Comparison of ENCODE assay signal across 9 cellular contexts in the genomic region with DNA sequence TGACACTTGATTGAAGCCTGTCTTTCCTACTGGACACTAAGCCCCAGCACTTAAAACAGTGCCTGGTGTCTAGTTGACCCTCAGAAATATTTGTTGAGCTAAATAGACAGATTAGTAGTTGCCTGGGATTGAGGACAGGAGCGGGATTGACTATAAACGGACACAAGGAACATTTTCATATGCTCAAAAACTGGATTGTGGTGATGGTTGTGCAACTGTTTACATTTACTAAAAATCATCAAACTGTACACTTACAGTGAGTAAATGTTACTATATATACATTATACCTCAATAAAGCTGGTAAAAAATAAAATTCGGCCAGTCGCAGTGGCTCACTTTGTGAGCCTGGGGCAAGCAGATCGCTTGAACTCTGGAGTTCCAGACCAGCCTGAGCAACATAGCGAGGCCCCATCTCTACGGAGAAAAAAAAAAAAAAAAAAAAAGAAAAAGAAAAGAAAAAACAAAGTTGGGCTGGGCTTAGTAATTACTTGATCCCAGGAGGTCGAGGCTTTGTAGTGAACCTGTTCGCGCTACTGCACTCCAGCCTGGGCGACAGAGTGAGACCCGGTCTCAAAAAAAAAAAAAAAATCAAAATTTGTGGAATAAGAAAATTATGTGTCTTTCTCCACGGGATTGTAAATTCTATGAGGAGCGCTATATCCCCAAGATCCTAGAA. TPM values are rescaled to one million over a fixed set of nuclear protein-coding genes. Genes with fewer than 3 reads are reported as not detected.
DNase-seq lines count a peak whose midpoint lies in the region; ATAC-seq and TF ChIP-seq lines count a peak whose summit lies in the region.
"Had no signal": no experiment of that assay in that cellular context is flagged by ENCODE, and none has a peak within 500 bp of the region (broad histone marks: within the 10 kb centered on the region; RNA-seq: fewer than 3 reads in every experiment).

No MANE protein-coding gene starts in this region.

- peaks cover 38% of the 10 kb centered on the region for H3K4me1 Mint-ChIP-seq in activated CD8-positive, alpha-beta T cell treated with anti-CD3 and anti-CD28 coated beads for 36 hours (ENCODE audit: low read depth)

- peaks cover 16% of the 10 kb centered on the region for H3K36me3 Mint-ChIP-seq in activated CD8-positive, alpha-beta T cell treated with anti-CD3 and anti-CD28 coated beads for 36 hours (ENCODE audit: low read depth)

- H3K4me3 ChIP-seq in AG04449 (ENCODE audit: low read depth, low read length) (peak overlapping the region; percentile 72), upper lobe of left lung (peak overlapping the region; percentile 3 to 97 (median 81))

- no peaks in the 10 kb centered on the region for H3K27me3 Mint-ChIP-seq in activated CD8-positive, alpha-beta T cell treated with anti-CD3 and anti-CD28 coated beads for 36 hours

- peak; percentile 12 for ATAC-seq in GM21447 (IDR thresholded peaks at IDR 0.05; ENCODE audit: unreplicated experiment)
- ATAC-seq in activated CD8-positive, alpha-beta T cell treated with anti-CD3 and anti-CD28 coated beads for 36 hours = peak; percentile 8
- ATAC-seq in left colon = peak; percentile 12
- no peak for ATAC-seq in upper lobe of left lung (ENCODE audit: low FRiP score in 2 of 2)
- no peak for ATAC-seq in HG03439 (IDR thresholded peaks at IDR 0.05; ENCODE audit: unreplicated experiment)
- ATAC-seq in GM18861 (IDR thresholded peaks at IDR 0.05; ENCODE audit: unreplicated experiment) = no peak

- intact Hi-C loops in activated CD8-positive, alpha-beta T cell treated with anti-CD3 and anti-CD28 coated beads for 36 hours (cut with micrococcal nuclease) = no loop called here
- intact Hi-C loops in left colon (cut with DNase I, micrococcal nuclease) = no loop called here

- H3K9me3 Mint-ChIP-seq in activated CD8-positive, alpha-beta T cell treated with anti-CD3 and anti-CD28 coated beads for 36 hours = no peaks in the 10 kb centered on the region

- H3K4me3 Mint-ChIP-seq in activated CD8-positive, alpha-beta T cell treated with anti-CD3 and anti-CD28 coated beads for 36 hours = peak overlapping the region; percentile 96

- peak overlapping the region; percentile 51 to 89 (median 76) for H3K27ac ChIP-seq in upper lobe of left lung

- no peaks in the 10 kb centered on the region for H3K27me3 ChIP-seq in upper lobe of left lung

- TF ChIP-seq POLR2A in upper lobe of left lung (IDR thresholded peaks at IDR 0.05) = no peak

- H3K27ac Mint-ChIP-seq in activated CD8-positive, alpha-beta T cell treated with anti-CD3 and anti-CD28 coated beads for 36 hours = peak overlapping the region; percentile 93

- H3K9me3 ChIP-seq in upper lobe of left lung = no peaks in the 10 kb centered on the region

- CTCF ChIA-PET in AG04449 (lab: Yijun Ruan, JAX) = interaction anchor here (0.8 to 2.3 kb wide), 8 partner anchors 9 to 190 kb away, joined by 3 to 5 read pairs (median 4); no protein-coding TSS in a partner anchor
- CTCF ChIA-PET in activated CD8-positive, alpha-beta T cell treated with anti-CD3 and anti-CD28 coated beads for 36 hours (lab: Charles Lee) = interaction anchor here (0.8 to 2.9 kb wide), 7 partner anchors 11 to 182 kb away, joined by 3 to 12 read pairs (median 3); no protein-coding TSS in a partner anchor

- POLR2A ChIA-PET in AG04449 (lab: Yijun Ruan, JAX) = interaction anchor here (0.7 kb wide), 1 partner anchor 9 kb away, joined by 4 read pairs; no protein-coding TSS in a partner anchor
- POLR2A ChIA-PET in activated CD8-positive, alpha-beta T cell treated with anti-CD3 and anti-CD28 coated beads for 36 hours (lab: Charles Lee) = interaction anchor here (0.6 to 3.6 kb wide), 12 partner anchors 10 to 117 kb away, joined by 3 to 13 read pairs (median 6); a partner anchor contains a TSS

- H3K4me1 ChIP-seq in upper lobe of left lung = peaks cover 12 to 20% (median 13%) of the 10 kb centered on the region in 4 donors

- no peaks in the 10 kb centered on the region for H3K36me3 ChIP-seq in upper lobe of left lung

- DNase-seq in AG04449 (ENCODE audit: low read depth, low spot score) (no peak), left colon (no peak), upper lobe of left lung (no peak), medulla oblongata (ENCODE audit: extremely low spot score) (no peak)
- DNase-seq in activated CD8-positive, alpha-beta T cell treated with anti-CD3 and anti-CD28 coated beads for 36 hours = no peak

- WGBS in upper lobe of left lung, 2 donors = 15 to 18% methylated on average over 14 of the region's 14 CpGs

- no peak for TF ChIP-seq CTCF in AG04449 (IDR thresholded peaks at IDR 0.05; ENCODE audit: insufficient read depth, low read length, missing control alignments)
- TF ChIP-seq CTCF in activated CD8-positive, alpha-beta T cell treated with anti-CD3 and anti-CD28 coated beads for 36 hours (IDR thresholded peaks at IDR 0.05) = no peak
- no peak for TF ChIP-seq CTCF in upper lobe of left lung (IDR thresholded peaks at IDR 0.05)

- TF ChIP-seq EP300 in upper lobe of left lung (IDR thresholded peaks at IDR 0.05) = no peak

RNA-seq across cellular contexts. Expression of a gene that starts 0.6 kb away (rescaled TPM):
- 100 to 1,000 TPM; 106 to 110 TPM for total RNA-seq in activated CD8-positive, alpha-beta T cell treated with anti-CD3 and anti-CD28 coated beads for 36 hours
- total RNA-seq in left colon (100 to 1,000 TPM; 176 to 247 TPM), upper lobe of left lung (10 to 100 TPM; 17.5 to 80.1 (median 48.2) TPM)

RNA-seq across cellular contexts. Expression of a gene that starts 17.3 kb away (rescaled TPM):
- 1 to 10 TPM; 1.6 TPM for total RNA-seq in activated CD8-positive, alpha-beta T cell treated with anti-CD3 and anti-CD28 coated beads for 36 hours
- 10 to 100 TPM; 12.0 to 19.7 TPM for total RNA-seq in left colon
- total RNA-seq in upper lobe of left lung = 1 to 10 TPM in 3 of 6 donors, under 1 TPM in 2, not detected in 1; 0.77 to 5.2 (median 1.2) TPM

RNA-seq across cellular contexts. Expression of a gene that starts 56.2 kb away (rescaled TPM):
- total RNA-seq in activated CD8-positive, alpha-beta T cell treated with anti-CD3 and anti-CD28 coated beads for 36 hours = not detected
- total RNA-seq in left colon (1 to 10 TPM in 1 of 2 donors, under 1 TPM in 1; 0.89 to 2.4 TPM), upper lobe of left lung (under 1 TPM in 1 of 6 donors, not detected in 5; 0.09 TPM)
- total RNA-seq: pulmonary artery endothelial cell had no signal

Comparison
In these comparisons a context has a peak if more than half of its experiments do, and no peak if none do; other contexts are left out.
1. ATAC-seq: peak in GM21447 (single experiment), activated CD8-positive, alpha-beta T cell treated with anti-CD3 and anti-CD28 coated beads for 36 hours (single experiment) and left colon (single experiment); none in upper lobe of left lung (0 of 2), HG03439 (single experiment) and GM18861 (single experiment).